ENCODE assay signal across 8 cellular contexts in the genomic region with DNA sequence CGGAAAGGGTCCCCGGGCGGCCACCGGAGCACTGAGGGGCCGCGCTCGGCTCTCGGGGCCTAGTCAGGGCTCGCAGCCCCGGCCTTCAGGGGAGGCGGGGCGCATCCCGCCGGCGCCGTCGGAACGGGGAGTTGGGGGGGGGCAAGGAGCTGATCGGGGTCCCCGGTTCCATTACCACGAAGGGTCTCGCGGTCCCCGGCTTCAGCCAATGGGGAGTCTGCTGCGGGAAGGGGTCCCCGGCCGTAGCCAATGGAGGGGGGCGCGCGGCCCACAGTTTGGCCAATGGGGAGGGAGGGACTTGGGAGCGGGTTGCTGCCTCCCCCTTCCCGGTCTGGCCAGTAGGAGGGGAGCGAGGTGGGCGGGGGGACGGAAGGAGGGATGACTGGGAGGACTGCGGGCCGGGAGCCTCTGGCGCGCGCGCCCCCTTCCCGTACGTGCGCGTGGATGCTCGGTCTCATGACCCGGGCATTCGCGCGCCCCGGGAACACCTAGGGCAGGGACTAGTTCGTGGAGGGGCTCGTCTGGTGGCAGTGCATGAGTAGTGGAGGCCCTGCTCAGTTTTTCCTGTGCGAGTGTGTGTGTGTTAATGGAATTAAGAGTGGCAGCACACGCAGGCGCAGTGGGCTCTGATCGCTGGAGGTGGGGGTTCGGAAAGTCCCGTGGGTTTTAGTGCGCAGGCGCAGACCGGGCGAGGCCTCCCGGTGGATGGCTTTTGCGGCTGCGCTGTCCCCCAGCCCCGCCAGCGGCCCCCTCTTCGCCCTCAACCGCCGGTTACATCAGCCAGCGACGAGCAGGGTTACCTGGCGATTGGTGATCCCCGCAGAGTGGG. TPM values are rescaled to one million over a fixed set of nuclear protein-coding genes. Genes with fewer than 3 reads are reported as not detected.
DNase-seq lines count a peak whose midpoint lies in the region; ATAC-seq and TF ChIP-seq lines count a peak whose summit lies in the region.

No MANE protein-coding gene starts in this region.

- H3K4me1 ChIP-seq in KMS-11 (ENCODE audit: low read depth, poor library complexity, severe bottlenecking) (peaks cover 41% of the 10 kb centered on the region), muscle layer of duodenum (ENCODE audit: control insufficient read depth in 1 of 2, insufficient read depth in 2 of 2, low read length in 2 of 2) (peaks cover 7 to 24% of the 10 kb centered on the region in 2 donors)

- peak; percentile 32; the same call in 1 of the 2 replicates for TF ChIP-seq CTCF in KMS-11 (conservative IDR thresholded peaks at IDR 0.05; ENCODE audit: low read depth, low read length)

- H3K27ac ChIP-seq in KMS-11 (peak overlapping the region; percentile 96), muscle layer of duodenum (ENCODE audit: low read length) (peak overlapping the region; percentile 94)

- H4K20me1 ChIP-seq in KMS-11 (ENCODE audit: insufficient read depth): no peaks in the 10 kb centered on the region; the same call in 1 of the 2 replicates

- no peaks in the 10 kb centered on the region for H3K27me3 ChIP-seq in KMS-11 (ENCODE audit: insufficient read depth, low read depth)
- H3K27me3 ChIP-seq in muscle layer of duodenum (ENCODE audit: low read depth, low read length): no peaks in the 10 kb centered on the region

- H3K79me2 ChIP-seq in KMS-11 (ENCODE audit: insufficient read depth, low read depth): peaks cover 50% of the 10 kb centered on the region

- peak overlapping the region; percentile 92 for H3K4me2 ChIP-seq in KMS-11

- peak overlapping the region; percentile 97 for H3K9ac ChIP-seq in KMS-11

- no peak overlapping the region for H3K4me3 ChIP-seq in KMS-11 (IDR thresholded peaks at IDR 0.05; ENCODE audit: insufficient read depth, low read depth, low read length)
- peak overlapping the region; percentile 88 to 95 for H3K4me3 ChIP-seq in muscle layer of duodenum (ENCODE audit: low read depth in 1 of 2, low read length in 2 of 2)

- peak; percentile 95 for DNase-seq in DMS79 treated with DMSO at 0.1 percent for 48 hours (lab: John Stamatoyannopoulos, UW)
- peak; percentile 96 to 97 for DNase-seq in activated T-cell treated with anti-CD3 and anti-CD28 coated beads, Interleukin-2, amount 50 U/mL, for 48 hours
- peak; percentile 88 to 92 for DNase-seq in stimulated activated CD8-positive, alpha-beta memory T cell treated with anti-CD3 and anti-CD28 coated beads, Interleukin-7, amount 100 ng/mL, for 1 hour (ENCODE audit: low read depth in 2 of 2)

- peak overlapping the region; percentile 52; the same call in 1 of the 2 replicates for H2AFZ ChIP-seq in KMS-11 (ENCODE audit: low read depth)

- ATAC-seq in GM21786 (IDR thresholded peaks at IDR 0.05; ENCODE audit: unreplicated experiment) (peak; percentile 58), esophagus mucosa (peak; percentile 91)

- H3K9me3 ChIP-seq in muscle layer of duodenum (ENCODE audit: control insufficient read depth in 1 of 2, low read length in 2 of 2): no peaks in the 10 kb centered on the region

- H3K36me3 ChIP-seq in KMS-11 (ENCODE audit: insufficient read depth) (peaks cover 13% of the 10 kb centered on the region; the same call in 1 of the 2 replicates), muscle layer of duodenum (ENCODE audit: control insufficient read depth in 1 of 2, insufficient read depth in 2 of 2, low read length in 2 of 2) (peaks cover 33 to 46% of the 10 kb centered on the region in 2 donors)

TF ChIP-seq in PFSK-1, 5 proteins besides CTCF, POLR2A, EP300 and RAD21:
- TF ChIP-seq FOXP2 (optimal IDR thresholded peaks at IDR 0.05; ENCODE audit: borderline replicate concordance, extremely low read depth, extremely low read length, insufficient read depth): peak; percentile 68
- TF ChIP-seq, protein P1, sequence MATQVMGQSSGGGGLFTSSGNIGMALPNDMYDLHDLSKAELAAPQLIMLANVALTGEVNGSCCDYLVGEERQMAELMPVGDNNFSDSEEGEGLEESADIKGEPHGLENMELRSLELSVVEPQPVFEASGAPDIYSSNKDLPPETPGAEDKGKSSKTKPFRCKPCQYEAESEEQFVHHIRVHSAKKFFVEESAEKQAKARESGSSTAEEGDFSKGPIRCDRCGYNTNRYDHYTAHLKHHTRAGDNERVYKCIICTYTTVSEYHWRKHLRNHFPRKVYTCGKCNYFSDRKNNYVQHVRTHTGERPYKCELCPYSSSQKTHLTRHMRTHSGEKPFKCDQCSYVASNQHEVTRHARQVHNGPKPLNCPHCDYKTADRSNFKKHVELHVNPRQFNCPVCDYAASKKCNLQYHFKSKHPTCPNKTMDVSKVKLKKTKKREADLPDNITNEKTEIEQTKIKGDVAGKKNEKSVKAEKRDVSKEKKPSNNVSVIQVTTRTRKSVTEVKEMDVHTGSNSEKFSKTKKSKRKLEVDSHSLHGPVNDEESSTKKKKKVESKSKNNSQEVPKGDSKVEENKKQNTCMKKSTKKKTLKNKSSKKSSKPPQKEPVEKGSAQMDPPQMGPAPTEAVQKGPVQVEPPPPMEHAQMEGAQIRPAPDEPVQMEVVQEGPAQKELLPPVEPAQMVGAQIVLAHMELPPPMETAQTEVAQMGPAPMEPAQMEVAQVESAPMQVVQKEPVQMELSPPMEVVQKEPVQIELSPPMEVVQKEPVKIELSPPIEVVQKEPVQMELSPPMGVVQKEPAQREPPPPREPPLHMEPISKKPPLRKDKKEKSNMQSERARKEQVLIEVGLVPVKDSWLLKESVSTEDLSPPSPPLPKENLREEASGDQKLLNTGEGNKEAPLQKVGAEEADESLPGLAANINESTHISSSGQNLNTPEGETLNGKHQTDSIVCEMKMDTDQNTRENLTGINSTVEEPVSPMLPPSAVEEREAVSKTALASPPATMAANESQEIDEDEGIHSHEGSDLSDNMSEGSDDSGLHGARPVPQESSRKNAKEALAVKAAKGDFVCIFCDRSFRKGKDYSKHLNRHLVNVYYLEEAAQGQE (IDR thresholded peaks at IDR 0.05; ENCODE audit: insufficient read depth in 1 of 2, low read depth in 2 of 2, low read length in 2 of 2): no peak
- TF ChIP-seq TAF1 (IDR thresholded peaks at IDR 0.05; ENCODE audit: borderline replicate concordance, insufficient read depth, low read length): 0 out of 2 replicates have a peak, but pooled peaks have one; percentile 33
- TF ChIP-seq POLR2AphosphoS5 (IDR thresholded peaks at IDR 0.05; ENCODE audit: low read depth, low read length): peak; percentile 80
- no peak for TF ChIP-seq SIN3A (IDR thresholded peaks at IDR 0.05; ENCODE audit: borderline replicate concordance, insufficient read depth, low read length)
TF ChIP-seq in PFSK-1: peak in this region for 3.

RNA-seq across cellular contexts. Expression of a gene that starts 1.1 kb away (rescaled TPM):
- polyA plus RNA-seq in PFSK-1 (2012; ENCODE audit: insufficient read length, low read depth): 349 TPM
- 67.0 TPM for total RNA-seq in esophagus mucosa

RNA-seq across cellular contexts. Expression of a gene that starts 22.2 kb away (rescaled TPM):
- polyA plus RNA-seq in PFSK-1 (2012; ENCODE audit: insufficient read length, low read depth): 326 TPM
- total RNA-seq in esophagus mucosa: 137 TPM

RNA-seq across cellular contexts. Expression of a gene that starts 39.7 kb away (rescaled TPM):
- polyA plus RNA-seq in PFSK-1 (2012; ENCODE audit: insufficient read length, low read depth): 41.6 TPM
- total RNA-seq in esophagus mucosa: 15.7 TPM

RNA-seq across cellular contexts. Expression of a gene that starts 54.4 kb away (rescaled TPM):
- 3.4 TPM for polyA plus RNA-seq in PFSK-1 (2012; ENCODE audit: insufficient read length, low read depth)
- total RNA-seq in esophagus mucosa: 0.48 TPM
